Comparison of ENCODE assay signal across 14 cellular contexts in genomic region chr14:72776701-72777255, GRCh38.
DNase-seq lines count a peak whose midpoint lies in the region; ATAC-seq and TF ChIP-seq lines count a peak whose summit lies in the region.
"Had no signal": no experiment of that assay in that cellular context is flagged by ENCODE, and none has a peak within 500 bp of the region (broad histone marks: within the 10 kb centered on the region; RNA-seq: fewer than 3 reads in every experiment).

No MANE protein-coding gene starts in this region.

- no peak for DNase-seq in CD4-positive, CD25-positive, alpha-beta regulatory T cell
- DNase-seq in hepatocyte (ENCODE audit: low spot score): peak; percentile 74
- peak; percentile 69 for DNase-seq in osteocyte (ENCODE audit: extremely low spot score, unreplicated experiment)
- DNase-seq in KBM-7: no peak
- DNase-seq in suprapubic skin (ENCODE audit: low spot score in 2 of 2): no peak
- no peak for DNase-seq in AG08395 (ENCODE audit: low spot score)
- DNase-seq: activated CD4-positive, alpha-beta T cell treated with anti-CD3 and anti-CD28 coated beads, Interleukin-2, amount 50 U/mL, for 48 hours; BE2C; DMS79 treated with DMSO at 0.1 percent for 48 hours; NCI-H1694 treated with DMSO at 0.1 percent for 48 hours; stimulated activated CD4-positive, alpha-beta T cell treated with anti-CD3 and anti-CD28 coated beads, Interleukin-12 subunit alpha, Interleukin-12 subunit beta, amount 100 ng/mL, for 4 hours; stomach had no signal

- no peaks in the 10 kb centered on the region for H3F3A ChIP-seq in Loucy (ENCODE audit: low read depth)

- no peak overlapping the region for H3K27ac ChIP-seq in CD4-positive, CD25-positive, alpha-beta regulatory T cell (ENCODE audit: insufficient read depth, low read length, poor library complexity, severe bottlenecking)
- H3K27ac ChIP-seq in hepatocyte (peak overlapping the region; percentile 60), suprapubic skin (no peak overlapping the region)
- H3K27ac ChIP-seq: stomach had no signal

- H3K4me2 ChIP-seq in Loucy (ENCODE audit: low read depth, low read length, poor library complexity, severe bottlenecking): peak overlapping the region; percentile 5
- H3K4me2 ChIP-seq in hepatocyte: peak overlapping the region; percentile 57

- peak overlapping the region in 2 of 3 donors; percentile 23 to 85 for H3K27ac Mint-ChIP-seq in CD4-positive, CD25-positive, alpha-beta regulatory T cell
- H3K27ac Mint-ChIP-seq in osteocyte (ENCODE audit: unreplicated experiment): no peak overlapping the region

- no peaks in the 10 kb centered on the region for H3K9me3 ChIP-seq in CD4-positive, CD25-positive, alpha-beta regulatory T cell (ENCODE audit: control insufficient read depth in 2 of 2, low read length in 2 of 2)
- H3K9me3 ChIP-seq in Loucy (ENCODE audit: insufficient read depth, low read depth, low read length) (peaks cover 11% of the 10 kb centered on the region; the same call in 1 of the 2 replicates), hepatocyte (ENCODE audit: low read depth) (no peaks in the 10 kb centered on the region), suprapubic skin (no peaks in the 10 kb centered on the region)

- no peaks in the 10 kb centered on the region for H3K9me2 ChIP-seq in Loucy (replicated peaks; ENCODE audit: low read depth, low read length)
- H3K9me2 ChIP-seq in hepatocyte (replicated peaks; ENCODE audit: insufficient read depth): no peaks in the 10 kb centered on the region

- peaks cover 0 to 7% (median 2%) of the 10 kb centered on the region in 4 donors for H3K4me1 Mint-ChIP-seq in CD4-positive, CD25-positive, alpha-beta regulatory T cell
- H3K4me1 Mint-ChIP-seq in osteocyte (ENCODE audit: unreplicated experiment): peaks cover 16% of the 10 kb centered on the region

- H3K36me3 Mint-ChIP-seq in CD4-positive, CD25-positive, alpha-beta regulatory T cell: no peaks in the 10 kb centered on the region
- H3K36me3 Mint-ChIP-seq in osteocyte (ENCODE audit: unreplicated experiment): peaks cover 2% of the 10 kb centered on the region

- no peaks in the 10 kb centered on the region for H3K27me3 ChIP-seq in CD4-positive, CD25-positive, alpha-beta regulatory T cell (ENCODE audit: control insufficient read depth, insufficient read depth, low read length)
- no peaks in the 10 kb centered on the region for H3K27me3 ChIP-seq in Loucy (ENCODE audit: insufficient read depth, low read length, poor library complexity, severe bottlenecking)
- H3K27me3 ChIP-seq in hepatocyte: no peaks in the 10 kb centered on the region
- no peaks in the 10 kb centered on the region for H3K27me3 ChIP-seq in suprapubic skin
- H3K27me3 ChIP-seq: BE2C, stomach had no signal

- no peak overlapping the region for H3K9ac ChIP-seq in Loucy (ENCODE audit: low read depth, low read length, poor library complexity, severe bottlenecking)

- no peak overlapping the region for H3K4me3 ChIP-seq in CD4-positive, CD25-positive, alpha-beta regulatory T cell (ENCODE audit: low read depth, low read length)
- H3K4me3 ChIP-seq in Loucy (ENCODE audit: low read length, poor library complexity, severe bottlenecking) (no peak overlapping the region), hepatocyte (no peak overlapping the region), suprapubic skin (no peak overlapping the region)
- H3K4me3 ChIP-seq: stomach had no signal

- TF ChIP-seq EP300 in suprapubic skin (IDR thresholded peaks at IDR 0.05): no peak

- peaks cover 100% of the 10 kb centered on the region for H3K79me2 ChIP-seq in Loucy (ENCODE audit: insufficient read depth, low read length)
- H3K79me2 ChIP-seq in hepatocyte: no peaks in the 10 kb centered on the region

- TF ChIP-seq POLR2A in suprapubic skin (IDR thresholded peaks at IDR 0.05): no peak

- H4K20me1 ChIP-seq in Loucy (ENCODE audit: insufficient read depth, low read length, poor library complexity, severe bottlenecking) (peaks cover 57% of the 10 kb centered on the region), hepatocyte (ENCODE audit: insufficient read depth, poor library complexity, severe bottlenecking) (no peaks in the 10 kb centered on the region)

- no peak for ATAC-seq in CD4-positive, CD25-positive, alpha-beta regulatory T cell (ENCODE audit: low read depth in 2 of 2)
- ATAC-seq in HG03175 (IDR thresholded peaks at IDR 0.05; ENCODE audit: unreplicated experiment): no peak

- TF ChIP-seq CTCF in Loucy (conservative IDR thresholded peaks at IDR 0.05; ENCODE audit: low read length) (no peak), hepatocyte (IDR thresholded peaks at IDR 0.05; ENCODE audit: poor library complexity) (no peak), osteocyte (IDR thresholded peaks at IDR 0.05) (no peak), suprapubic skin (IDR thresholded peaks at IDR 0.05) (no peak)

- H3K27me3 Mint-ChIP-seq in CD4-positive, CD25-positive, alpha-beta regulatory T cell: peaks cover 5% of the 10 kb centered on the region
- no peaks in the 10 kb centered on the region for H3K27me3 Mint-ChIP-seq in osteocyte (ENCODE audit: unreplicated experiment)

- 38% methylated on average over 7 of the region's 8 CpGs for WGBS in hepatocyte (ENCODE audit: low lambda C conversion rate, missing lambda C conversion rate)
- WGBS in suprapubic skin: 58% methylated on average over 8 of the region's 8 CpGs

- H3K4me1 ChIP-seq in CD4-positive, CD25-positive, alpha-beta regulatory T cell (ENCODE audit: control insufficient read depth, insufficient read depth, low read length, poor library complexity, severe bottlenecking): no peaks in the 10 kb centered on the region
- H3K4me1 ChIP-seq in Loucy (ENCODE audit: insufficient read depth, low read length, poor library complexity, severe bottlenecking) (peaks cover 21% of the 10 kb centered on the region), hepatocyte (ENCODE audit: insufficient read depth) (peaks cover 14% of the 10 kb centered on the region), suprapubic skin (no peaks in the 10 kb centered on the region)
- H3K4me1 ChIP-seq: stomach had no signal

- no peak overlapping the region for H3K4me3 Mint-ChIP-seq in CD4-positive, CD25-positive, alpha-beta regulatory T cell
- no peak overlapping the region for H3K4me3 Mint-ChIP-seq in osteocyte (ENCODE audit: unreplicated experiment)

- in situ Hi-C loops in KBM-7 (cut with MboI; ENCODE audit: low pct_unique_long_range_greater_than_20kb, low sequenced_read_pairs): no loop called here

- peaks cover 0 to 6% (median 2%) of the 10 kb centered on the region in 7 donors for H3K9me3 Mint-ChIP-seq in CD4-positive, CD25-positive, alpha-beta regulatory T cell
- no peaks in the 10 kb centered on the region for H3K9me3 Mint-ChIP-seq in osteocyte (ENCODE audit: unreplicated experiment)

- H2AFZ ChIP-seq in Loucy (ENCODE audit: low read length) (no peak overlapping the region), hepatocyte (no peak overlapping the region)

- H3K36me3 ChIP-seq in CD4-positive, CD25-positive, alpha-beta regulatory T cell (ENCODE audit: control insufficient read depth, insufficient read depth, low read length): no peaks in the 10 kb centered on the region
- H3K36me3 ChIP-seq in Loucy (ENCODE audit: insufficient read depth, low read length): peaks cover 46% of the 10 kb centered on the region
- no peaks in the 10 kb centered on the region for H3K36me3 ChIP-seq in hepatocyte (replicated peaks; ENCODE audit: insufficient read depth, low read depth)
- no peaks in the 10 kb centered on the region for H3K36me3 ChIP-seq in suprapubic skin
- H3K36me3 ChIP-seq: BE2C, stomach had no signal

Comparison
In these comparisons a context has a peak if more than half of its experiments do, and no peak if none do; other contexts are left out.
1. DNase-seq: peak in hepatocyte (single experiment) and osteocyte (single experiment); none in CD4-positive, CD25-positive, alpha-beta regulatory T cell (0 of 3), KBM-7 (single experiment), suprapubic skin (0 of 2) and AG08395 (single experiment).